ENCODE assay signal across 26 cellular contexts in genomic region chr4:89352541-89352940, GRCh38.
"Had no signal": no experiment of that assay in that cellular context is flagged by ENCODE, and none has a peak within 500 bp of the region (broad histone marks: within the 10 kb centered on the region; RNA-seq: fewer than 3 reads in every experiment).

No MANE protein-coding gene starts in this region.

- H3K27me3 ChIP-seq: pancreas, spleen, suprapubic skin, tibial artery, upper lobe of right lung had no signal

- DNase-seq: hippocampal formation; immature natural killer cell; kidney; left ventricle myocardium inferior; mesendoderm; naive thymus-derived CD4-positive, alpha-beta T cell; pancreas; posterior cingulate gyrus; retina; small intestine; spleen; stimulated activated CD4-positive, alpha-beta T cell treated with anti-CD3 and anti-CD28 coated beads, Interleukin-4, amount 100 ng/mL, for 24 hours; stimulated activated naive CD4-positive, alpha-beta T cell; tibial artery; trophoblast cell; upper lobe of right lung had no signal

- H3K36me3 ChIP-seq: left ventricle myocardium inferior, pancreas, prostate gland, spleen, suprapubic skin, thoracic aorta, tibial artery, upper lobe of right lung had no signal

- H3K4me1 Mint-ChIP-seq: immature natural killer cell; stimulated activated effector memory CD8-positive, alpha-beta T cell treated with anti-CD3 and anti-CD28 coated beads, Interleukin-12 subunit alpha, Interleukin-12 subunit beta, amount 100 ng/mL, for 72 hours had no signal

- H3K4me1 ChIP-seq: left ventricle myocardium inferior, pancreas, prostate gland, spleen, suprapubic skin, tibial artery, upper lobe of right lung had no signal

- H3K9me3 ChIP-seq: pancreas, prostate gland, suprapubic skin, thoracic aorta had no signal

- H3K27ac ChIP-seq: left ventricle myocardium inferior, pancreas, prostate gland, spleen, suprapubic skin, thoracic aorta, tibial artery, upper lobe of right lung had no signal

- H3K4me3 ChIP-seq: left ventricle myocardium inferior, lung, pancreas, prostate gland, spleen, suprapubic skin, thoracic aorta, tibial artery, upper lobe of right lung had no signal

- H3K36me3 Mint-ChIP-seq: stimulated activated effector memory CD8-positive, alpha-beta T cell treated with anti-CD3 and anti-CD28 coated beads, Interleukin-12 subunit alpha, Interleukin-12 subunit beta, amount 100 ng/mL, for 72 hours had no signal

- H3K27me3 Mint-ChIP-seq: stimulated activated naive CD8-positive, alpha-beta T cell treated with anti-CD3 and anti-CD28 coated beads, Interleukin-15, Interleukin-2, amounts not matched to agents 100 ng/mL and 50 ng/mL, for 24 hours had no signal

- ATAC-seq: naive thymus-derived CD4-positive, alpha-beta T cell; natural killer cell treated with Interleukin-12 subunit alpha and Interleukin-12 subunit beta and Interleukin-15 and Interleukin-18, amount 100 ng/mL, for 72 hours; pancreas; right cardiac atrium; sciatic nerve; stimulated activated effector memory CD8-positive, alpha-beta T cell treated with anti-CD3 and anti-CD28 coated beads, Interleukin-12 subunit alpha, Interleukin-12 subunit beta, amount 100 ng/mL, for 72 hours; upper lobe of right lung had no signal

- H3K27ac Mint-ChIP-seq: immature natural killer cell; mesothelial cell of epicardium; naive thymus-derived CD4-positive, alpha-beta T cell; natural killer cell treated with Interleukin-12 subunit alpha and Interleukin-12 subunit beta and Interleukin-15 and Interleukin-18, amount 100 ng/mL, for 72 hours; stimulated activated effector memory CD8-positive, alpha-beta T cell treated with anti-CD3 and anti-CD28 coated beads, Interleukin-12 subunit alpha, Interleukin-12 subunit beta, amount 100 ng/mL, for 72 hours; stimulated activated naive CD8-positive, alpha-beta T cell treated with anti-CD3 and anti-CD28 coated beads, Interleukin-15, Interleukin-2, amounts not matched to agents 100 ng/mL and 50 ng/mL, for 24 hours had no signal

- H3K9me3 Mint-ChIP-seq: stimulated activated naive CD8-positive, alpha-beta T cell treated with anti-CD3 and anti-CD28 coated beads, Interleukin-15, Interleukin-2, amounts not matched to agents 100 ng/mL and 50 ng/mL, for 24 hours had no signal

- H3K4me3 Mint-ChIP-seq: immature natural killer cell; mesothelial cell of epicardium; naive thymus-derived CD4-positive, alpha-beta T cell; natural killer cell treated with Interleukin-12 subunit alpha and Interleukin-12 subunit beta and Interleukin-15 and Interleukin-18, amount 100 ng/mL, for 72 hours; stimulated activated effector memory CD8-positive, alpha-beta T cell treated with anti-CD3 and anti-CD28 coated beads, Interleukin-12 subunit alpha, Interleukin-12 subunit beta, amount 100 ng/mL, for 72 hours; stimulated activated naive CD8-positive, alpha-beta T cell treated with anti-CD3 and anti-CD28 coated beads, Interleukin-15, Interleukin-2, amounts not matched to agents 100 ng/mL and 50 ng/mL, for 24 hours had no signal
